16 cellular contexts compared by ENCODE assay signal in genomic region chr11:16775604-16776283, GRCh38.
"Had no signal": no experiment of that assay in that cellular context is flagged by ENCODE, and none has a peak within 500 bp of the region (broad histone marks: within the 10 kb centered on the region; RNA-seq: fewer than 3 reads in every experiment).

No MANE protein-coding gene starts in this region.

- H3K4me1 ChIP-seq: ascending aorta, upper lobe of left lung had no signal

- H3K27me3 Mint-ChIP-seq: activated T-cell treated with anti-CD3 and anti-CD28 coated beads, Interleukin-2, amount 50 U/mL, for 24 hours; memory B cell had no signal

- H3K9me3 Mint-ChIP-seq: activated naive CD4-positive, alpha-beta T cell treated with anti-CD3 and anti-CD28 coated beads, Interleukin-2, amount 10 ng/mL, durations not matched to agents 7 days and 5 days; activated T-cell treated with anti-CD3 and anti-CD28 coated beads, Interleukin-2, amount 50 U/mL, for 24 hours; memory B cell; nephron had no signal

- H3K27ac ChIP-seq: ascending aorta, left ventricle myocardium inferior, upper lobe of left lung had no signal

- ATAC-seq: activated CD4-positive, CD25-positive, alpha-beta regulatory T cell treated with anti-CD3 and anti-CD28 coated beads, Interleukin-2, amount 50 U/mL, for 24 hours; SK-N-SH treated with all-trans-retinoic acid at 6 μM for 48 hours had no signal

- H3K9me3 ChIP-seq: ascending aorta, left ventricle myocardium inferior, upper lobe of left lung had no signal

- H3K27ac Mint-ChIP-seq: activated naive CD4-positive, alpha-beta T cell treated with anti-CD3 and anti-CD28 coated beads, Interleukin-2, amount 10 ng/mL, durations not matched to agents 7 days and 5 days; activated T-cell treated with anti-CD3 and anti-CD28 coated beads, Interleukin-2, amount 50 U/mL, for 24 hours; memory B cell had no signal

- H3K4me3 ChIP-seq: ascending aorta, left ventricle myocardium inferior, upper lobe of left lung had no signal

- H3K36me3 Mint-ChIP-seq: activated naive CD4-positive, alpha-beta T cell treated with anti-CD3 and anti-CD28 coated beads, Interleukin-2, amount 10 ng/mL, durations not matched to agents 7 days and 5 days; memory B cell had no signal

- DNase-seq: activated naive CD4-positive, alpha-beta T cell treated with anti-CD3 and anti-CD28 coated beads, Interleukin-2, amount 10 ng/mL, durations not matched to agents 7 days and 5 days; activated T-cell treated with anti-CD3 and anti-CD28 coated beads, Interleukin-2, amount 50 U/mL, for 24 hours; hippocampal formation; kidney; left ventricle myocardium inferior; stimulated activated CD4-positive, alpha-beta T cell treated with anti-CD3 and anti-CD28 coated beads, Interleukin-2, amount 100 ng/mL, for 48 hours; stimulated activated naive CD4-positive, alpha-beta T cell; substantia nigra; T-helper 1 cell; T1000; upper lobe of left lung had no signal

- H3K36me3 ChIP-seq: ascending aorta had no signal

- H3K27me3 ChIP-seq: ascending aorta, upper lobe of left lung had no signal

- H3K4me3 Mint-ChIP-seq: activated naive CD4-positive, alpha-beta T cell treated with anti-CD3 and anti-CD28 coated beads, Interleukin-2, amount 10 ng/mL, durations not matched to agents 7 days and 5 days; activated T-cell treated with anti-CD3 and anti-CD28 coated beads, Interleukin-2, amount 50 U/mL, for 24 hours; memory B cell had no signal

- H3K4me1 Mint-ChIP-seq: activated naive CD4-positive, alpha-beta T cell treated with anti-CD3 and anti-CD28 coated beads, Interleukin-2, amount 10 ng/mL, durations not matched to agents 7 days and 5 days; memory B cell had no signal
